ENCODE assay signal across 8 cellular contexts in genomic region chr11:118791961-118792578, GRCh38. TPM values are rescaled to one million over a fixed set of nuclear protein-coding genes. Genes with fewer than 3 reads are reported as not detected.
A peak's percentile ranks its signal among the peaks of the same experiment; 100 is the strongest.
DNase-seq lines count a peak whose midpoint lies in the region; ATAC-seq, FAIRE-seq and TF ChIP-seq lines count a peak whose summit lies in the region.

No MANE protein-coding gene starts in this region.

- H3K27me3 ChIP-seq in iPS-20b (ENCODE audit: insufficient read depth, low read length) = no peaks in the 10 kb centered on the region

- no peak for TF ChIP-seq CTCF in astrocyte of the spinal cord (IDR thresholded peaks at IDR 0.05; ENCODE audit: low read depth, low read length)

- H3K36me3 ChIP-seq in iPS-20b (ENCODE audit: insufficient read depth, low read depth, low read length) = no peaks in the 10 kb centered on the region

- peaks cover 9% of the 10 kb centered on the region for H3K4me1 ChIP-seq in iPS-20b (ENCODE audit: insufficient read depth, low read length)

- H3K4me3 ChIP-seq in astrocyte of the spinal cord (ENCODE audit: low read depth, low read length) (peak overlapping the region; percentile 83), iPS-20b (ENCODE audit: low read length) (peak overlapping the region; percentile 98)

- ATAC-seq in SK-N-SH treated with all-trans-retinoic acid at 6 μM for 48 hours (peak; percentile 14), HG02938 (IDR thresholded peaks at IDR 0.05; ENCODE audit: unreplicated experiment) (no peak)

- no peaks in the 10 kb centered on the region for H3K9me3 ChIP-seq in iPS-20b (ENCODE audit: insufficient read depth, low read depth, low read length)

- peak overlapping the region; percentile 100 for H3K9ac ChIP-seq in iPS-20b (ENCODE audit: low read depth, low read length)

- in situ Hi-C loops in astrocyte of the spinal cord (cut with HindIII; ENCODE audit: low sequenced_read_pairs) = no loop called here

- TF ChIP-seq POLR2A in GM12892 (IDR thresholded peaks at IDR 0.05; ENCODE audit: low read depth, low read length) = 0 out of 2 replicates have a peak, but pooled peaks have one; percentile 2

- FAIRE-seq in GM12892 (lab: Jason Lieb, UNC) = no peak

- H3K27ac ChIP-seq in iPS-20b (ENCODE audit: low read length) = peak overlapping the region; percentile 98

- peak; percentile 23 for DNase-seq in GM12892 (ENCODE audit: insufficient read length)
- no peak for DNase-seq in astrocyte of the spinal cord (ENCODE audit: low read depth, low spot score)
- peak; percentile 8 to 32 for DNase-seq in stimulated activated CD4-positive, alpha-beta T cell treated with anti-CD3 and anti-CD28 coated beads, Interleukin-12 subunit alpha, Interleukin-12 subunit beta, amount 100 ng/mL, for 24 hours (ENCODE audit: low read depth in 2 of 2)
- DNase-seq in RKO (ENCODE audit: low spot score) = no peak
- DNase-seq in NCI-H2107 (lab: John Stamatoyannopoulos, UW) = no peak

TF ChIP-seq in SK-N-SH treated with all-trans-retinoic acid at 6 μM for 48 hours, 23 proteins besides CTCF, POLR2A, EP300 and RAD21:
- no peak for TF ChIP-seq ZFP30 (CRISPR knock-in tag; IDR thresholded peaks at IDR 0.05)
- no peak for TF ChIP-seq ISL1 (CRISPR knock-in tag; IDR thresholded peaks at IDR 0.05)
- no peak for TF ChIP-seq SNAI2 (CRISPR knock-in tag; IDR thresholded peaks at IDR 0.05)
- TF ChIP-seq ZC3H10 (CRISPR knock-in tag; IDR thresholded peaks at IDR 0.05) = no peak
- no peak for TF ChIP-seq ZNF565 (CRISPR knock-in tag; conservative IDR thresholded peaks at IDR 0.05; ENCODE audit: low read depth)
- TF ChIP-seq POU6F1 (CRISPR knock-in tag; IDR thresholded peaks at IDR 0.05; ENCODE audit: borderline replicate concordance, low read depth) = no peak
- no peak for TF ChIP-seq RARB (CRISPR knock-in tag; IDR thresholded peaks at IDR 0.05)
- no peak for TF ChIP-seq OSR1 (CRISPR knock-in tag; IDR thresholded peaks at IDR 0.05)
- no peak for TF ChIP-seq CSDC2 (CRISPR knock-in tag; IDR thresholded peaks at IDR 0.05)
- no peak for TF ChIP-seq CREB5 (CRISPR knock-in tag; IDR thresholded peaks at IDR 0.05; ENCODE audit: low read depth)
- TF ChIP-seq ZNF8 (CRISPR knock-in tag; IDR thresholded peaks at IDR 0.05) = no peak
- no peak for TF ChIP-seq ESRRG (CRISPR knock-in tag; IDR thresholded peaks at IDR 0.05)
- TF ChIP-seq TCF4 (CRISPR knock-in tag; IDR thresholded peaks at IDR 0.05; ENCODE audit: borderline replicate concordance) = no peak
- no peak for TF ChIP-seq ZNF70 (CRISPR knock-in tag; IDR thresholded peaks at IDR 0.05)
- TF ChIP-seq ARNTL (CRISPR knock-in tag; IDR thresholded peaks at IDR 0.05; ENCODE audit: borderline replicate concordance, low read depth) = no peak
- no peak for TF ChIP-seq PATZ1 (CRISPR knock-in tag; IDR thresholded peaks at IDR 0.05; ENCODE audit: borderline replicate concordance)
- TF ChIP-seq BACH2 (CRISPR knock-in tag; IDR thresholded peaks at IDR 0.05; ENCODE audit: borderline replicate concordance) = no peak
- no peak for TF ChIP-seq GLIS3 (CRISPR knock-in tag; IDR thresholded peaks at IDR 0.05)
- TF ChIP-seq CSRNP3 (CRISPR knock-in tag; IDR thresholded peaks at IDR 0.05) = no peak

RNA-seq across cellular contexts. Expression of gene DDX6, which starts 1.1 kb away (rescaled TPM):
- polyA plus RNA-seq in GM12892 (2012; ENCODE audit: missing spikeins) = 51.2 TPM

Comparison
In these comparisons a context has a peak if more than half of its experiments do, and no peak if none do; other contexts are left out.
1. DNase-seq: peak in GM12892 (single experiment) and stimulated activated CD4-positive, alpha-beta T cell treated with anti-CD3 and anti-CD28 coated beads, Interleukin-12 subunit alpha, Interleukin-12 subunit beta, amount 100 ng/mL, for 24 hours (2 of 2); none in astrocyte of the spinal cord (single experiment), RKO (single experiment) and NCI-H2107 (single experiment).